In genomic region chr2:53513167-53513666, GRCh38 we compare ENCODE assay signal across 33 cellular contexts.
"Had no signal": no experiment of that assay in that cellular context is flagged by ENCODE, and none has a peak within 500 bp of the region (broad histone marks: within the 10 kb centered on the region; RNA-seq: fewer than 3 reads in every experiment).

No MANE protein-coding gene starts in this region.

- H3K4me1 Mint-ChIP-seq: activated CD8-positive, alpha-beta memory T cell treated with anti-CD3 and anti-CD28 coated beads, Interleukin-2, amount 10 ng/mL, durations not matched to agents 7 days and 5 days; activated naive CD4-positive, alpha-beta T cell treated with anti-CD3 and anti-CD28 coated beads, Interleukin-2, amount 10 ng/mL, durations not matched to agents 7 days and 5 days; activated naive CD8-positive, alpha-beta T cell treated with anti-CD3 and anti-CD28 coated beads for 36 hours; T-cell had no signal

- H3K36me3 Mint-ChIP-seq: activated CD4-positive, alpha-beta memory T cell treated with anti-CD3 and anti-CD28 coated beads for 36 hours; activated CD8-positive, alpha-beta memory T cell treated with anti-CD3 and anti-CD28 coated beads, Interleukin-2, amount 10 ng/mL, durations not matched to agents 7 days and 5 days; activated naive CD4-positive, alpha-beta T cell treated with anti-CD3 and anti-CD28 coated beads, Interleukin-2, amount 10 ng/mL, durations not matched to agents 7 days and 5 days; activated naive CD8-positive, alpha-beta T cell treated with anti-CD3 and anti-CD28 coated beads for 36 hours; T-cell had no signal

- H3K27me3 Mint-ChIP-seq: activated B cell treated with CpG ODN at 0.5 μM for 24 hours; activated CD8-positive, alpha-beta memory T cell treated with anti-CD3 and anti-CD28 coated beads, Interleukin-2, amount 10 ng/mL, durations not matched to agents 7 days and 5 days; activated naive CD4-positive, alpha-beta T cell treated with anti-CD3 and anti-CD28 coated beads, Interleukin-2, amount 10 ng/mL, durations not matched to agents 7 days and 5 days had no signal

- H3K27ac ChIP-seq: ascending aorta, KMS-11, VCaP had no signal

- H3K36me3 ChIP-seq: ascending aorta had no signal

- H3K27ac Mint-ChIP-seq: activated B cell treated with CpG ODN at 0.5 μM for 24 hours; activated CD4-positive, alpha-beta memory T cell treated with anti-CD3 and anti-CD28 coated beads for 36 hours; activated CD8-positive, alpha-beta memory T cell treated with anti-CD3 and anti-CD28 coated beads, Interleukin-2, amount 10 ng/mL, durations not matched to agents 7 days and 5 days; activated naive CD4-positive, alpha-beta T cell treated with anti-CD3 and anti-CD28 coated beads, Interleukin-2, amount 10 ng/mL, durations not matched to agents 7 days and 5 days; activated naive CD8-positive, alpha-beta T cell treated with anti-CD3 and anti-CD28 coated beads for 36 hours; T-cell; T-helper 17 cell had no signal

- H3K4me3 Mint-ChIP-seq: activated B cell treated with CpG ODN at 0.5 μM for 24 hours; activated CD4-positive, alpha-beta memory T cell treated with anti-CD3 and anti-CD28 coated beads for 36 hours; activated CD8-positive, alpha-beta memory T cell treated with anti-CD3 and anti-CD28 coated beads, Interleukin-2, amount 10 ng/mL, durations not matched to agents 7 days and 5 days; activated naive CD4-positive, alpha-beta T cell treated with anti-CD3 and anti-CD28 coated beads, Interleukin-2, amount 10 ng/mL, durations not matched to agents 7 days and 5 days; activated naive CD8-positive, alpha-beta T cell treated with anti-CD3 and anti-CD28 coated beads for 36 hours; T-cell; T-helper 17 cell had no signal

- H3K27me3 ChIP-seq: ascending aorta had no signal

- H3K4me2 ChIP-seq: KMS-11 had no signal

- H3K9me3 ChIP-seq: ascending aorta had no signal

- H3K4me1 ChIP-seq: ascending aorta had no signal

- DNase-seq: activated B cell treated with CpG ODN at 0.5 μM for 24 hours; activated CD4-positive, alpha-beta memory T cell treated with anti-CD3 and anti-CD28 coated beads for 36 hours; activated CD4-positive, alpha-beta T cell treated with anti-CD3 and anti-CD28 coated beads for 4 hours; activated CD4-positive, alpha-beta T cell treated with anti-CD3 and anti-CD28 coated beads, Interleukin-2, amount 50 U/mL, for 1 hour; activated CD4-positive, CD25-positive, alpha-beta regulatory T cell treated with anti-CD3 and anti-CD28 coated beads, Interleukin-2, amount 50 U/mL, for 72 hours; activated CD8-positive, alpha-beta memory T cell treated with anti-CD3 and anti-CD28 coated beads for 24 hours; activated CD8-positive, alpha-beta memory T cell treated with anti-CD3 and anti-CD28 coated beads, Interleukin-2, amount 10 ng/mL, durations not matched to agents 7 days and 5 days; activated CD8-positive, alpha-beta memory T cell treated with anti-CD3 and anti-CD28 coated beads, Interleukin-2, amount 50 U/mL, for 48 hours; activated effector memory CD4-positive, alpha-beta T cell treated with Interleukin-2 at 50 U/mL for 16 hours; activated naive CD4-positive, alpha-beta T cell treated with anti-CD3 and anti-CD28 coated beads, Interleukin-2, amount 10 ng/mL, durations not matched to agents 7 days and 5 days; activated naive CD8-positive, alpha-beta T cell treated with anti-CD3 and anti-CD28 coated beads for 36 hours; activated T-cell treated with anti-CD3 and anti-CD28 coated beads, Interleukin-2, amount 50 U/mL, for 48 hours; amniotic stem cell; NCI-H1092 treated with DMSO at 0.1 percent for 48 hours; NCI-H1417; NCI-H146; NCI-H187; NCI-H2029 treated with DMSO at 0.1 percent for 48 hours; NCI-H2107; NCI-H2171; NCI-H510A; NCI-H526; NCI-H748 treated with DMSO at 0.1 percent for 48 hours; RPMI8226; SIG-M5; T-cell; T-helper 17 cell; T-helper 9 cell had no signal

- H3K4me3 ChIP-seq: ascending aorta had no signal

- ATAC-seq: activated CD8-positive, alpha-beta memory T cell treated with anti-CD3 and anti-CD28 coated beads, Interleukin-2, amount 10 ng/mL, durations not matched to agents 7 days and 5 days; Panc1; SK-N-SH treated with all-trans-retinoic acid at 6 μM for 48 hours; T-cell; T-helper 17 cell had no signal

- H3K9me3 Mint-ChIP-seq: activated B cell treated with CpG ODN at 0.5 μM for 24 hours; activated CD4-positive, alpha-beta memory T cell treated with anti-CD3 and anti-CD28 coated beads for 36 hours; activated naive CD4-positive, alpha-beta T cell treated with anti-CD3 and anti-CD28 coated beads, Interleukin-2, amount 10 ng/mL, durations not matched to agents 7 days and 5 days; activated naive CD8-positive, alpha-beta T cell treated with anti-CD3 and anti-CD28 coated beads for 36 hours; T-cell had no signal
